9 cellular contexts compared by ENCODE assay signal in genomic region chr2:73780242-73780582, GRCh38. TPM values are rescaled to one million over a fixed set of nuclear protein-coding genes. Genes with fewer than 3 reads are reported as not detected.
A peak's percentile ranks its signal among the peaks of the same experiment; 100 is the strongest.
DNase-seq lines count a peak whose midpoint lies in the region; ATAC-seq and TF ChIP-seq lines count a peak whose summit lies in the region.
"Had no signal": no experiment of that assay in that cellular context is flagged by ENCODE, and none has a peak within 500 bp of the region (broad histone marks: within the 10 kb centered on the region; RNA-seq: fewer than 3 reads in every experiment).

No MANE protein-coding gene starts in this region.

- DNase-seq in breast epithelium (ENCODE audit: low spot score in 2 of 2) = no peak
- DNase-seq in naive B cell = no peak
- no peak for DNase-seq in NCI-H146 treated with DMSO at 0.1 percent for 48 hours (lab: John Stamatoyannopoulos, UW; ENCODE audit: unreplicated experiment)
- DNase-seq in NCI-H1436 (lab: John Stamatoyannopoulos, UW) = no peak

- peak overlapping the region; percentile 96 to 99 (median 96) for H3K4me3 Mint-ChIP-seq in IgD-negative memory B cell
- H3K4me3 Mint-ChIP-seq in naive B cell = peak overlapping the region; percentile 93 to 99 (median 98)

- peak overlapping the region; percentile 97 for H3K4me3 ChIP-seq in ACC112 (ENCODE audit: low read depth, low read length)
- peak overlapping the region; percentile 90 to 96 (median 93) for H3K4me3 ChIP-seq in breast epithelium

- intact Hi-C loops in breast epithelium (cut with DNase I; ENCODE audit: low total_unique reads) = no loop called here

- peaks cover 12% of the 10 kb centered on the region for H3K4me1 ChIP-seq in ACC112 (ENCODE audit: control insufficient read depth, insufficient read depth, low read length, unreplicated experiment)
- H3K4me1 ChIP-seq in breast epithelium = no peaks in the 10 kb centered on the region

- H3K4me1 Mint-ChIP-seq in IgD-negative memory B cell = peaks cover 10 to 18% (median 12%) of the 10 kb centered on the region in 3 donors
- peaks cover 16 to 42% (median 17%) of the 10 kb centered on the region in 3 donors for H3K4me1 Mint-ChIP-seq in naive B cell

- no peaks in the 10 kb centered on the region for H3K36me3 Mint-ChIP-seq in IgD-negative memory B cell
- H3K36me3 Mint-ChIP-seq in naive B cell = peaks cover 0 to 15% of the 10 kb centered on the region in 2 donors

- H3K79me2 ChIP-seq in ACC112 (ENCODE audit: control insufficient read depth, insufficient read depth, low read length, unreplicated experiment) = peaks cover 33% of the 10 kb centered on the region

- H3K36me3 ChIP-seq in ACC112 (ENCODE audit: insufficient read depth, low read length) (peaks cover 8% of the 10 kb centered on the region), breast epithelium (no peaks in the 10 kb centered on the region)

- no peaks in the 10 kb centered on the region for H3K9me3 ChIP-seq in breast epithelium

- peak overlapping the region; percentile 90 for H2AFZ ChIP-seq in ACC112 (ENCODE audit: low read length, unreplicated experiment)

- H3K27me3 Mint-ChIP-seq in IgD-negative memory B cell (no peaks in the 10 kb centered on the region), naive B cell (peaks cover 7 to 11% (median 10%) of the 10 kb centered on the region in 3 donors)

- no peak for ATAC-seq in naive B cell (ENCODE audit: low read depth in 2 of 2)
- ATAC-seq in HG02588 (IDR thresholded peaks at IDR 0.05; ENCODE audit: unreplicated experiment) = no peak
- no peak for ATAC-seq in HG02642 (IDR thresholded peaks at IDR 0.05; ENCODE audit: poor library complexity, unreplicated experiment)

- no peak for TF ChIP-seq CTCF in breast epithelium (IDR thresholded peaks at IDR 0.05)

- no peak overlapping the region for H3K27ac ChIP-seq in ACC112 (ENCODE audit: low read depth, low read length)
- H3K27ac ChIP-seq in breast epithelium = peak overlapping the region; percentile 95 to 97

- H3K27me3 ChIP-seq in ACC112 (ENCODE audit: insufficient read depth, low read length) (no peaks in the 10 kb centered on the region), breast epithelium (no peaks in the 10 kb centered on the region)

- H3K9me3 Mint-ChIP-seq in IgD-negative memory B cell = no peaks in the 10 kb centered on the region
- no peaks in the 10 kb centered on the region for H3K9me3 Mint-ChIP-seq in naive B cell

- TF ChIP-seq POLR2A in breast epithelium (IDR thresholded peaks at IDR 0.05) = no peak

- H3K27ac Mint-ChIP-seq in IgD-negative memory B cell (peak overlapping the region; percentile 84 to 99 (median 95)), naive B cell (peak overlapping the region; percentile 97 to 99 (median 99))

RNA-seq across cellular contexts. Expression of gene DUSP11, which starts 0.3 kb away (rescaled TPM):
- polyA plus RNA-seq in IgD-negative memory B cell (47.3 TPM), naive B cell (ENCODE audit: low read depth in 6 of 6) (10 to 100 TPM; 46.2 to 67.3 (median 57.4) TPM)
- total RNA-seq in breast epithelium = 10 to 100 TPM; 28.8 to 49.9 (median 36.1) TPM

RNA-seq across cellular contexts. Expression of gene C2orf78, which starts 3.8 kb away (rescaled TPM):
- polyA plus RNA-seq in IgD-negative memory B cell (not detected), naive B cell (ENCODE audit: low read depth in 6 of 6) (under 1 TPM in 1 of 6 donors, not detected in 5; 0.12 TPM)
- not detected for total RNA-seq in breast epithelium
- total RNA-seq: lung had no signal
- polyA plus RNA-seq: lung had no signal

RNA-seq across cellular contexts. Expression of gene TPRKB, which starts 43.1 kb away (rescaled TPM):
- 65.9 TPM for polyA plus RNA-seq in IgD-negative memory B cell
- 10 to 100 TPM; 25.2 to 41.4 (median 32.8) TPM for total RNA-seq in breast epithelium
- 10 to 100 TPM; 71.0 to 96.4 (median 86.0) TPM for polyA plus RNA-seq in naive B cell (ENCODE audit: low read depth in 6 of 6)

RNA-seq across cellular contexts. Expression of gene STAMBP, which starts 48.5 kb away (rescaled TPM):
- polyA plus RNA-seq in IgD-negative memory B cell (50.0 TPM), naive B cell (ENCODE audit: low read depth in 6 of 6) (10 to 100 TPM; 42.2 to 62.9 (median 50.9) TPM)
- 10 to 100 TPM; 26.1 to 32.5 (median 32.4) TPM for total RNA-seq in breast epithelium
